1 cellular context compared by ENCODE assay signal in genomic region chr17:49390548-49391324, GRCh38.
TF ChIP-seq lines count a peak whose summit lies in the region.

No MANE protein-coding gene starts in this region.

TF ChIP-seq in HepG2, 621 proteins besides CTCF, POLR2A, EP300 and RAD21 (continued from another document and continues in another):
- TF ChIP-seq, protein P1, sequence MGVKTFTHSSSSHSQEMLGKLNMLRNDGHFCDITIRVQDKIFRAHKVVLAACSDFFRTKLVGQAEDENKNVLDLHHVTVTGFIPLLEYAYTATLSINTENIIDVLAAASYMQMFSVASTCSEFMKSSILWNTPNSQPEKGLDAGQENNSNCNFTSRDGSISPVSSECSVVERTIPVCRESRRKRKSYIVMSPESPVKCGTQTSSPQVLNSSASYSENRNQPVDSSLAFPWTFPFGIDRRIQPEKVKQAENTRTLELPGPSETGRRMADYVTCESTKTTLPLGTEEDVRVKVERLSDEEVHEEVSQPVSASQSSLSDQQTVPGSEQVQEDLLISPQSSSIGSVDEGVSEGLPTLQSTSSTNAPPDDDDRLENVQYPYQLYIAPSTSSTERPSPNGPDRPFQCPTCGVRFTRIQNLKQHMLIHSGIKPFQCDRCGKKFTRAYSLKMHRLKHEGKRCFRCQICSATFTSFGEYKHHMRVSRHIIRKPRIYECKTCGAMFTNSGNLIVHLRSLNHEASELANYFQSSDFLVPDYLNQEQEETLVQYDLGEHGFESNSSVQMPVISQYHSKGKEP (CRISPR knock-in tag; IDR thresholded peaks at IDR 0.05): no peak
- TF ChIP-seq NR2C2 (CRISPR knock-in tag; IDR thresholded peaks at IDR 0.05; ENCODE audit: borderline replicate concordance) (peak; percentile 13; the same call in 1 of the 2 replicates), ZFY (CRISPR knock-in tag; IDR thresholded peaks at IDR 0.05) (0 out of 2 replicates have a peak, but pooled peaks have one; percentile 30), AGO1 (IDR thresholded peaks at IDR 0.05; ENCODE audit: low read depth, low read length, poor library complexity, severe bottlenecking) (no peak), MIXL1 (CRISPR knock-in tag; IDR thresholded peaks at IDR 0.05) (no peak), TSC22D2 (CRISPR knock-in tag; IDR thresholded peaks at IDR 0.05; ENCODE audit: borderline replicate concordance) (no peak), KDM2A (CRISPR knock-in tag; IDR thresholded peaks at IDR 0.05; ENCODE audit: borderline replicate concordance, low read depth) (0 out of 2 replicates have a peak, but pooled peaks have one; percentile 20), ZNF225 (CRISPR knock-in tag; IDR thresholded peaks at IDR 0.05) (no peak), ZNF143 (CRISPR knock-in tag; IDR thresholded peaks at IDR 0.05) (no peak), KDM3A (CRISPR knock-in tag; IDR thresholded peaks at IDR 0.05; ENCODE audit: low read depth) (no peak), TRIM24 (CRISPR knock-in tag; IDR thresholded peaks at IDR 0.05) (no peak), PAWR (CRISPR knock-in tag; IDR thresholded peaks at IDR 0.05; ENCODE audit: borderline replicate concordance) (no peak), ELF3 (CRISPR knock-in tag; IDR thresholded peaks at IDR 0.05) (peak; percentile 96), HIVEP1 (CRISPR knock-in tag; IDR thresholded peaks at IDR 0.05) (peak; percentile 63; the same call in 1 of the 2 replicates), HNRNPK (IDR thresholded peaks at IDR 0.05; ENCODE audit: low read depth, low read length, poor library complexity, severe bottlenecking) (no peak), MYC (CRISPR knock-in tag; IDR thresholded peaks at IDR 0.05; ENCODE audit: borderline replicate concordance) (0 out of 2 replicates have a peak, but pooled peaks have one; percentile 18), GABPB1 (CRISPR knock-in tag; IDR thresholded peaks at IDR 0.05) (peak; percentile 66), ARHGAP35 (CRISPR knock-in tag; IDR thresholded peaks at IDR 0.05; ENCODE audit: borderline replicate concordance) (0 out of 2 replicates have a peak, but pooled peaks have one; percentile 58), UBTF (CRISPR knock-in tag; IDR thresholded peaks at IDR 0.05) (peak; percentile 52), HNRNPLL (IDR thresholded peaks at IDR 0.05; ENCODE audit: low read depth, low read length, poor library complexity, severe bottlenecking) (no peak), ZFP91 (CRISPR knock-in tag; IDR thresholded peaks at IDR 0.05; ENCODE audit: borderline replicate concordance) (peak; percentile 71; the same call in 1 of the 2 replicates), ZNF563 (CRISPR knock-in tag; IDR thresholded peaks at IDR 0.05) (0 out of 2 replicates have a peak, but pooled peaks have one; percentile 21), ERF (CRISPR knock-in tag; IDR thresholded peaks at IDR 0.05) (peak; percentile 35; the same call in 1 of the 2 replicates), YEATS4 (CRISPR knock-in tag; IDR thresholded peaks at IDR 0.05; ENCODE audit: borderline replicate concordance) (peak; percentile 71; the same call in 1 of the 2 replicates), ZNF281 (CRISPR knock-in tag; IDR thresholded peaks at IDR 0.05; ENCODE audit: borderline replicate concordance) (no peak), CBFB (CRISPR knock-in tag; IDR thresholded peaks at IDR 0.05) (0 out of 2 replicates have a peak, but pooled peaks have one; percentile 50), ZNF674 (CRISPR knock-in tag; IDR thresholded peaks at IDR 0.05; ENCODE audit: low read depth) (no peak), PHB2 (IDR thresholded peaks at IDR 0.05; ENCODE audit: partially characterized antibody) (no peak), PHF8 (CRISPR knock-in tag; IDR thresholded peaks at IDR 0.05) (peak; percentile 64; the same call in 1 of the 2 replicates)
- TF ChIP-seq, protein P2, sequence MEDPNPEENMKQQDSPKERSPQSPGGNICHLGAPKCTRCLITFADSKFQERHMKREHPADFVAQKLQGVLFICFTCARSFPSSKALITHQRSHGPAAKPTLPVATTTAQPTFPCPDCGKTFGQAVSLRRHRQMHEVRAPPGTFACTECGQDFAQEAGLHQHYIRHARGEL (CRISPR knock-in tag; IDR thresholded peaks at IDR 0.05): 0 out of 2 replicates have a peak, but pooled peaks have one; percentile 46
- TF ChIP-seq, protein P3, sequence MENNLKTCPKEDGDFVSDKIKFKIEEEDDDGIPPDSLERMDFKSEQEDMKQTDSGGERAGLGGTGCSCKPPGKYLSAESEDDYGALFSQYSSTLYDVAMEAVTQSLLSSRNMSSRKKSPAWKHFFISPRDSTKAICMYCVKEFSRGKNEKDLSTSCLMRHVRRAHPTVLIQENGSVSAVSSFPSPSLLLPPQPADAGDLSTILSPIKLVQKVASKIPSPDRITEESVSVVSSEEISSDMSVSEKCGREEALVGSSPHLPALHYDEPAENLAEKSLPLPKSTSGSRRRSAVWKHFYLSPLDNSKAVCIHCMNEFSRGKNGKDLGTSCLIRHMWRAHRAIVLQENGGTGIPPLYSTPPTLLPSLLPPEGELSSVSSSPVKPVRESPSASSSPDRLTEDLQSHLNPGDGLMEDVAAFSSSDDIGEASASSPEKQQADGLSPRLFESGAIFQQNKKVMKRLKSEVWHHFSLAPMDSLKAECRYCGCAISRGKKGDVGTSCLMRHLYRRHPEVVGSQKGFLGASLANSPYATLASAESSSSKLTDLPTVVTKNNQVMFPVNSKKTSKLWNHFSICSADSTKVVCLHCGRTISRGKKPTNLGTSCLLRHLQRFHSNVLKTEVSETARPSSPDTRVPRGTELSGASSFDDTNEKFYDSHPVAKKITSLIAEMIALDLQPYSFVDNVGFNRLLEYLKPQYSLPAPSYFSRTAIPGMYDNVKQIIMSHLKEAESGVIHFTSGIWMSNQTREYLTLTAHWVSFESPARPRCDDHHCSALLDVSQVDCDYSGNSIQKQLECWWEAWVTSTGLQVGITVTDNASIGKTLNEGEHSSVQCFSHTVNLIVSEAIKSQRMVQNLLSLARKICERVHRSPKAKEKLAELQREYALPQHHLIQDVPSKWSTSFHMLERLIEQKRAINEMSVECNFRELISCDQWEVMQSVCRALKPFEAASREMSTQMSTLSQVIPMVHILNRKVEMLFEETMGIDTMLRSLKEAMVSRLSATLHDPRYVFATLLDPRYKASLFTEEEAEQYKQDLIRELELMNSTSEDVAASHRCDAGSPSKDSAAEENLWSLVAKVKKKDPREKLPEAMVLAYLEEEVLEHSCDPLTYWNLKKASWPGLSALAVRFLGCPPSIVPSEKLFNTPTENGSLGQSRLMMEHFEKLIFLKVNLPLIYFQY (CRISPR knock-in tag; IDR thresholded peaks at IDR 0.05; ENCODE audit: borderline replicate concordance): no peak
- TF ChIP-seq, protein P4, sequence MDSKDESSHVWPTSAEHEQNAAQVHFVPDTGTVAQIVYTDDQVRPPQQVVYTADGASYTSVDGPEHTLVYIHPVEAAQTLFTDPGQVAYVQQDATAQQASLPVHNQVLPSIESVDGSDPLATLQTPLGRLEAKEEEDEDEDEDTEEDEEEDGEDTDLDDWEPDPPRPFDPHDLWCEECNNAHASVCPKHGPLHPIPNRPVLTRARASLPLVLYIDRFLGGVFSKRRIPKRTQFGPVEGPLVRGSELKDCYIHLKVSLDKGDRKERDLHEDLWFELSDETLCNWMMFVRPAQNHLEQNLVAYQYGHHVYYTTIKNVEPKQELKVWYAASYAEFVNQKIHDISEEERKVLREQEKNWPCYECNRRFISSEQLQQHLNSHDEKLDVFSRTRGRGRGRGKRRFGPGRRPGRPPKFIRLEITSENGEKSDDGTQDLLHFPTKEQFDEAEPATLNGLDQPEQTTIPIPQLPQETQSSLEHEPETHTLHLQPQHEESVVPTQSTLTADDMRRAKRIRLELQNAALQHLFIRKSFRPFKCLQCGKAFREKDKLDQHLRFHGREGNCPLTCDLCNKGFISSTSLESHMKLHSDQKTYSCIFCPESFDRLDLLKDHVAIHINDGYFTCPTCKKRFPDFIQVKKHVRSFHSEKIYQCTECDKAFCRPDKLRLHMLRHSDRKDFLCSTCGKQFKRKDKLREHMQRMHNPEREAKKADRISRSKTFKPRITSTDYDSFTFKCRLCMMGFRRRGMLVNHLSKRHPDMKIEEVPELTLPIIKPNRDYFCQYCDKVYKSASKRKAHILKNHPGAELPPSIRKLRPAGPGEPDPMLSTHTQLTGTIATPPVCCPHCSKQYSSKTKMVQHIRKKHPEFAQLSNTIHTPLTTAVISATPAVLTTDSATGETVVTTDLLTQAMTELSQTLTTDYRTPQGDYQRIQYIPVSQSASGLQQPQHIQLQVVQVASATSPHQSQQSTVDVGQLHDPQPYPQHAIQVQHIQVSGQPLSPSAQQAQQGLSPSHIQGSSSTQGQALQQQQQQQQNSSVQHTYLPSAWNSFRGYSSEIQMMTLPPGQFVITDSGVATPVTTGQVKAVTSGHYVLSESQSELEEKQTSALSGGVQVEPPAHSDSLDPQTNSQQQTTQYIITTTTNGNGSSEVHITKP (CRISPR knock-in tag; IDR thresholded peaks at IDR 0.05; ENCODE audit: low read depth): no peak
- TF ChIP-seq, protein P5, sequence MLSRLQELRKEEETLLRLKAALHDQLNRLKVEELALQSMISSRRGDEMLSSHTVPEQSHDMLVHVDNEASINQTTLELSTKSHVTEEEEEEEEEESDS (CRISPR knock-in tag; IDR thresholded peaks at IDR 0.05; ENCODE audit: borderline replicate concordance): no peak
- TF ChIP-seq, protein P6, sequence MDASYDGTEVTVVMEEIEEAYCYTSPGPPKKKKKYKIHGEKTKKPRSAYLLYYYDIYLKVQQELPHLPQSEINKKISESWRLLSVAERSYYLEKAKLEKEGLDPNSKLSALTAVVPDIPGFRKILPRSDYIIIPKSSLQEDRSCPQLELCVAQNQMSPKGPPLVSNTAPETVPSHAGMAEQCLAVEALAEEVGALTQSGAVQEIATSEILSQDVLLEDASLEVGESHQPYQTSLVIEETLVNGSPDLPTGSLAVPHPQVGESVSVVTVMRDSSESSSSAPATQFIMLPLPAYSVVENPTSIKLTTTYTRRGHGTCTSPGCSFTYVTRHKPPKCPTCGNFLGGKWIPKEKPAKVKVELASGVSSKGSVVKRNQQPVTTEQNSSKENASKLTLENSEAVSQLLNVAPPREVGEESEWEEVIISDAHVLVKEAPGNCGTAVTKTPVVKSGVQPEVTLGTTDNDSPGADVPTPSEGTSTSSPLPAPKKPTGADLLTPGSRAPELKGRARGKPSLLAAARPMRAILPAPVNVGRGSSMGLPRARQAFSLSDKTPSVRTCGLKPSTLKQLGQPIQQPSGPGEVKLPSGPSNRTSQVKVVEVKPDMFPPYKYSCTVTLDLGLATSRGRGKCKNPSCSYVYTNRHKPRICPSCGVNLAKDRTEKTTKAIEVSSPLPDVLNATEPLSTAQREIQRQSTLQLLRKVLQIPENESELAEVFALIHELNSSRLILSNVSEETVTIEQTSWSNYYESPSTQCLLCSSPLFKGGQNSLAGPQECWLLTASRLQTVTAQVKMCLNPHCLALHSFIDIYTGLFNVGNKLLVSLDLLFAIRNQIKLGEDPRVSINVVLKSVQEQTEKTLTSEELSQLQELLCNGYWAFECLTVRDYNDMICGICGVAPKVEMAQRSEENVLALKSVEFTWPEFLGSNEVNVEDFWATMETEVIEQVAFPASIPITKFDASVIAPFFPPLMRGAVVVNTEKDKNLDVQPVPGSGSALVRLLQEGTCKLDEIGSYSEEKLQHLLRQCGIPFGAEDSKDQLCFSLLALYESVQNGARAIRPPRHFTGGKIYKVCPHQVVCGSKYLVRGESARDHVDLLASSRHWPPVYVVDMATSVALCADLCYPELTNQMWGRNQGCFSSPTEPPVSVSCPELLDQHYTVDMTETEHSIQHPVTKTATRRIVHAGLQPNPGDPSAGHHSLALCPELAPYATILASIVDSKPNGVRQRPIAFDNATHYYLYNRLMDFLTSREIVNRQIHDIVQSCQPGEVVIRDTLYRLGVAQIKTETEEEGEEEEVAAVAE (CRISPR knock-in tag; IDR thresholded peaks at IDR 0.05; ENCODE audit: borderline replicate concordance): no peak
